In genomic region chr1:83756984-83757717, GRCh38 we compare ENCODE assay signal across 2 cellular contexts.
TF ChIP-seq lines count a peak whose summit lies in the region.

No MANE protein-coding gene starts in this region.

TF ChIP-seq in liver, 16 proteins besides CTCF, POLR2A, EP300 and RAD21 (continued from another document):
- TF ChIP-seq ZBTB33 (IDR thresholded peaks at IDR 0.05) (peak; percentile 88), FOXA1 (IDR thresholded peaks at IDR 0.05) (peak; percentile 65), YY1 (IDR thresholded peaks at IDR 0.05) (peak; percentile 89), JUND (IDR thresholded peaks at IDR 0.05) (peak; percentile 58 to 63), REST (IDR thresholded peaks at IDR 0.05) (no peak), RXRA (IDR thresholded peaks at IDR 0.05) (peak; percentile 70 to 83), MAX (IDR thresholded peaks at IDR 0.05) (peak; percentile 83), TAF1 (conservative IDR thresholded peaks at IDR 0.05) (no peak), FOXA2 (IDR thresholded peaks at IDR 0.05) (peak; percentile 85)

TF ChIP-seq in HepG2, 621 proteins besides CTCF, POLR2A, EP300 and RAD21 (continued from another document):
- TF ChIP-seq RARA (CRISPR knock-in tag; IDR thresholded peaks at IDR 0.05) (no peak), EED (CRISPR knock-in tag; IDR thresholded peaks at IDR 0.05) (no peak), ELK4 (CRISPR knock-in tag; IDR thresholded peaks at IDR 0.05; ENCODE audit: borderline replicate concordance) (no peak), RFXAP (CRISPR knock-in tag; IDR thresholded peaks at IDR 0.05; ENCODE audit: borderline replicate concordance) (no peak), NFKBIZ (CRISPR knock-in tag; IDR thresholded peaks at IDR 0.05) (no peak), ZNF7 (CRISPR knock-in tag; IDR thresholded peaks at IDR 0.05) (no peak)
